ENCODE assay signal across 16 cellular contexts in genomic region chr12:58541300-58541690, GRCh38.
A peak's percentile ranks its signal among the peaks of the same experiment; 100 is the strongest.
DNase-seq lines count a peak whose midpoint lies in the region; ATAC-seq and TF ChIP-seq lines count a peak whose summit lies in the region.
"Had no signal": no experiment of that assay in that cellular context is flagged by ENCODE, and none has a peak within 500 bp of the region (broad histone marks: within the 10 kb centered on the region; RNA-seq: fewer than 3 reads in every experiment).

No MANE protein-coding gene starts in this region.

- peaks cover 33% of the 10 kb centered on the region for H3K4me1 Mint-ChIP-seq in nephron
- H3K4me1 Mint-ChIP-seq: CD14-positive monocyte, immature natural killer cell had no signal

- no peak for ATAC-seq in GM19467 (IDR thresholded peaks at IDR 0.05; ENCODE audit: unreplicated experiment)

- H3K36me3 Mint-ChIP-seq in nephron (ENCODE audit: low read depth) = no peaks in the 10 kb centered on the region
- H3K36me3 Mint-ChIP-seq: activated naive CD8-positive, alpha-beta T cell; brain; CD14-positive monocyte; immature natural killer cell had no signal

- no peak overlapping the region for H3K4me3 Mint-ChIP-seq in nephron
- H3K4me3 Mint-ChIP-seq: activated naive CD8-positive, alpha-beta T cell; CD14-positive monocyte; immature natural killer cell had no signal

- no peaks in the 10 kb centered on the region for H3K9me3 Mint-ChIP-seq in nephron

- no peak overlapping the region for H3K4me3 ChIP-seq in choroid plexus epithelial cell (ENCODE audit: low read depth, low read length)
- H3K4me3 ChIP-seq: GM12878, ovary, right lobe of liver had no signal

- peaks cover 3% of the 10 kb centered on the region for H3K27me3 Mint-ChIP-seq in nephron (ENCODE audit: low read depth)

- peak overlapping the region; percentile 32 to 57 (median 53) for H3K27ac Mint-ChIP-seq in nephron
- H3K27ac Mint-ChIP-seq: activated naive CD8-positive, alpha-beta T cell; CD14-positive monocyte; immature natural killer cell had no signal

- TF ChIP-seq CTCF in choroid plexus epithelial cell (conservative IDR thresholded peaks at IDR 0.05; ENCODE audit: low read depth, low read length) (no peak), nephron (IDR thresholded peaks at IDR 0.05; ENCODE audit: unreplicated experiment in 3 of 3) (no peak)

- peak; percentile 67 for DNase-seq in EL
- DNase-seq in M059J (ENCODE audit: low read depth) = peak; percentile 26
- DNase-seq in choroid plexus epithelial cell (ENCODE audit: low read depth) = peak; percentile 54
- DNase-seq in NCI-H510A treated with DMSO at 0.1 percent for 48 hours (lab: John Stamatoyannopoulos, UW) = no peak
- no peak for DNase-seq in midbrain (lab: John Stamatoyannopoulos, UW)
- DNase-seq in DMS153 treated with DMSO at 0.1 percent for 48 hours (lab: John Stamatoyannopoulos, UW; ENCODE audit: unreplicated experiment) = no peak
- DNase-seq: cortex of kidney, immature natural killer cell, right lobe of liver had no signal

Comparison
In these comparisons a context has a peak if more than half of its experiments do, and no peak if none do; other contexts are left out.
1. DNase-seq: peak in EL (single experiment), M059J (single experiment) and choroid plexus epithelial cell (single experiment); none in NCI-H510A treated with DMSO at 0.1 percent for 48 hours (single experiment), midbrain (single experiment) and DMS153 treated with DMSO at 0.1 percent for 48 hours (single experiment).